8 cellular contexts compared by ENCODE assay signal in the genomic region with DNA sequence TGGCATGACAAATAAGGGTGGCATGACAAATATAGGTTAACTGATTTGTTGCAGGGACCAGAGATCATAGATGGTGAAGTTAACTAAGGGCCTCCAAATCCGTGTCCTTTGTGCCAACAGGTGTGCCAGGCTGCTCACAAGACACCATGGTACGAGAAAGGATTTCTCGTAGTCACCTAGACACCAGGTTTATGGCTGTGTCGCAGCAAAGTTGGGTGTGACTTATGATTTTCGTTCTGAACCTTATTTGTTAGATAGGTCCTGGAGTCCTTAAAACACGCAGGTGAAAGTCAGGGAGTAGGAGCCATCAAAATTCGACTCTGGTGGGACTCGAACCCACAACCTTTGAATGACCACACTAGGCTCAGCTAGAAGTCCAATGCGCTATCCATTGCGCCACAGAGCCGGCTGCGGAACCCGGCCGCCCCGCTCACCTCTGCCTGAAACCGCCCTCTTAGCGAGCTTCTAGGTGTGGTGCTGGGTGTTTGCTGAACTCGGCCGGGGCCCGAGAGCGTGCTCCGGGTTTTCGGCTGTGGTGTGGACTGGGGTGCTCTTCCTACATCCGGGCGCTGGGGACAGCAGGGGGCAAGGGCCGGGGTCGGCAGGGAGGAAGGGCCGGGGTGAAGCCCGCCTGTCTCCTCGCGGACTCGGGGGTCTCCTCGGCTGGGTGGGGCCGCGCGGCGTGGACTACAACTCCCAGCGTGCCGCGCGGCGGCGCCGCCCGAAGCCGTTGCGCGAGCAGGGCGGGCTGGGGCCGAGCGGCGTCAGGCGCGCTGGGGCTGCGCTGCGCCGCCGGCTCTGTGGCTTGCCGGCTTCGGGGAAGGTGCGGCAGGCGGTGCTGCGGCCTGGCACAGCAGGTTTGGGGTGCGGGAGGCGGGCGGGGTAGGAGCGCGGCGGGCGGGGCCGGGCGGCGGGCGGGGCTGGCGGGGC. TPM values are rescaled to one million over a fixed set of nuclear protein-coding genes. Genes with fewer than 3 reads are reported as not detected.
A peak's percentile ranks its signal among the peaks of the same experiment; 100 is the strongest.
DNase-seq lines count a peak whose midpoint lies in the region; ATAC-seq and TF ChIP-seq lines count a peak whose summit lies in the region.

Gene SLC27A4 (plus strand): TSS at position 767 of the 930 bp plus-strand sequence. CDS start 2,606 bp downstream, outside the sequence.

- ATAC-seq in GM21737 (IDR thresholded peaks at IDR 0.05; ENCODE audit: unreplicated experiment) (peak; percentile 80), SK-N-SH treated with all-trans-retinoic acid at 6 μM for 48 hours (peak; percentile 86), omental fat pad (ENCODE audit: low FRiP score) (peak; percentile 93)

- DNase-seq in DMS79 treated with DMSO at 0.1 percent for 48 hours (lab: John Stamatoyannopoulos, UW) (peak; percentile 61), LNCaP clone FGC (ENCODE audit: low read depth) (peak; percentile 83), glomerular endothelial cell (ENCODE audit: extremely low read depth, low read depth, low spot score) (no peak), omental fat pad (ENCODE audit: low spot score) (no peak), testis (peak; percentile 74)
- peak; percentile 85 for DNase-seq in activated naive CD4-positive, alpha-beta T cell treated with anti-CD3 and anti-CD28 coated beads, Interleukin-2, amount 50 U/mL, for 16 hours

- H3K36me3 ChIP-seq in testis (ENCODE audit: low read depth, missing control alignments), result no peaks in the 10 kb centered on the region

- TF ChIP-seq POLR2A in testis (IDR thresholded peaks at IDR 0.05), result no peak

- intact Hi-C loops in testis (cut with DNase I; ENCODE audit: low total_unique reads), result no loop called here

- H3K4me1 ChIP-seq in testis, result peaks cover 6% of the 10 kb centered on the region

- peak within 1 kb of the TSS; percentile 44 to 57 for H3K27ac ChIP-seq in testis

- H3K4me3 ChIP-seq in LNCaP clone FGC (ENCODE audit: low read depth, low read length) (peak within 1 kb of the TSS; percentile 73), testis (peak within 1 kb of the TSS; percentile 67 to 75)

- WGBS in testis, 2 donors, result 8 to 17% methylated on average over 23 to 49 of the region's 75 CpGs

- H3K27me3 ChIP-seq in testis, result no peaks in the 10 kb centered on the region

- TF ChIP-seq CTCF in LNCaP clone FGC (IDR thresholded peaks at IDR 0.05; ENCODE audit: control insufficient read depth, extremely low read depth, insufficient read depth) (no peak), omental fat pad (IDR thresholded peaks at IDR 0.05) (no peak), testis (IDR thresholded peaks at IDR 0.05) (peak in 1 of 3 experiments; percentile 17)

- no peaks in the 10 kb centered on the region for H3K9me3 ChIP-seq in testis

TF ChIP-seq in SK-N-SH treated with all-trans-retinoic acid at 6 μM for 48 hours, 23 proteins besides CTCF, POLR2A, EP300 and RAD21:
- TF ChIP-seq CSDC2 (CRISPR knock-in tag; IDR thresholded peaks at IDR 0.05), result no peak
- no peak for TF ChIP-seq ZFP30 (CRISPR knock-in tag; IDR thresholded peaks at IDR 0.05)
- TF ChIP-seq CSRNP3 (CRISPR knock-in tag; IDR thresholded peaks at IDR 0.05), result no peak
- TF ChIP-seq TCF4 (CRISPR knock-in tag; IDR thresholded peaks at IDR 0.05; ENCODE audit: borderline replicate concordance), result no peak
- no peak for TF ChIP-seq ARNTL (CRISPR knock-in tag; IDR thresholded peaks at IDR 0.05; ENCODE audit: borderline replicate concordance, low read depth)
- TF ChIP-seq PPARA (CRISPR knock-in tag; IDR thresholded peaks at IDR 0.05; ENCODE audit: borderline replicate concordance), result no peak
- no peak for TF ChIP-seq GLIS3 (CRISPR knock-in tag; IDR thresholded peaks at IDR 0.05)
- TF ChIP-seq, protein P1, sequence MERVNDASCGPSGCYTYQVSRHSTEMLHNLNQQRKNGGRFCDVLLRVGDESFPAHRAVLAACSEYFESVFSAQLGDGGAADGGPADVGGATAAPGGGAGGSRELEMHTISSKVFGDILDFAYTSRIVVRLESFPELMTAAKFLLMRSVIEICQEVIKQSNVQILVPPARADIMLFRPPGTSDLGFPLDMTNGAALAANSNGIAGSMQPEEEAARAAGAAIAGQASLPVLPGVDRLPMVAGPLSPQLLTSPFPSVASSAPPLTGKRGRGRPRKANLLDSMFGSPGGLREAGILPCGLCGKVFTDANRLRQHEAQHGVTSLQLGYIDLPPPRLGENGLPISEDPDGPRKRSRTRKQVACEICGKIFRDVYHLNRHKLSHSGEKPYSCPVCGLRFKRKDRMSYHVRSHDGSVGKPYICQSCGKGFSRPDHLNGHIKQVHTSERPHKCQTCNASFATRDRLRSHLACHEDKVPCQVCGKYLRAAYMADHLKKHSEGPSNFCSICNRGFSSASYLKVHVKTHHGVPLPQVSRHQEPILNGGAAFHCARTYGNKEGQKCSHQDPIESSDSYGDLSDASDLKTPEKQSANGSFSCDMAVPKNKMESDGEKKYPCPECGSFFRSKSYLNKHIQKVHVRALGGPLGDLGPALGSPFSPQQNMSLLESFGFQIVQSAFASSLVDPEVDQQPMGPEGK (CRISPR knock-in tag; IDR thresholded peaks at IDR 0.05; ENCODE audit: borderline replicate concordance), result no peak
- no peak for TF ChIP-seq ESRRG (CRISPR knock-in tag; IDR thresholded peaks at IDR 0.05)
- TF ChIP-seq ZNF70 (CRISPR knock-in tag; IDR thresholded peaks at IDR 0.05), result no peak
- no peak for TF ChIP-seq ZFP3 (CRISPR knock-in tag; IDR thresholded peaks at IDR 0.05)
- TF ChIP-seq ZC3H10 (CRISPR knock-in tag; IDR thresholded peaks at IDR 0.05), result no peak
- TF ChIP-seq BACH2 (CRISPR knock-in tag; IDR thresholded peaks at IDR 0.05; ENCODE audit: borderline replicate concordance), result no peak

RNA-seq across cellular contexts. Expression of gene SLC27A4, which starts in this region (rescaled TPM):
- total RNA-seq in glomerular endothelial cell, result 42.7 and 45.1 TPM in 2 replicates
- total RNA-seq in omental fat pad, result 10 to 100 TPM; 13.2 to 25.4 (median 16.1) TPM
- 10 to 100 TPM; 32.8 to 38.0 TPM for total RNA-seq in testis
- polyA plus RNA-seq in testis (ENCODE audit: insufficient read depth, low read depth, low replicate concordance), result 37.1 TPM

Comparison
In these comparisons a context has a peak if more than half of its experiments do, and no peak if none do; other contexts are left out.
1. DNase-seq: peak in DMS79 treated with DMSO at 0.1 percent for 48 hours (single experiment), LNCaP clone FGC (single experiment), activated naive CD4-positive, alpha-beta T cell treated with anti-CD3 and anti-CD28 coated beads, Interleukin-2, amount 50 U/mL, for 16 hours (single experiment) and testis (single experiment); none in glomerular endothelial cell (single experiment) and omental fat pad (single experiment).
2. Peak in every context shown above with its lines, with median percentiles within 50 percentile points of each other: ATAC-seq.